2 cellular contexts compared by ENCODE assay signal in the genomic region with DNA sequence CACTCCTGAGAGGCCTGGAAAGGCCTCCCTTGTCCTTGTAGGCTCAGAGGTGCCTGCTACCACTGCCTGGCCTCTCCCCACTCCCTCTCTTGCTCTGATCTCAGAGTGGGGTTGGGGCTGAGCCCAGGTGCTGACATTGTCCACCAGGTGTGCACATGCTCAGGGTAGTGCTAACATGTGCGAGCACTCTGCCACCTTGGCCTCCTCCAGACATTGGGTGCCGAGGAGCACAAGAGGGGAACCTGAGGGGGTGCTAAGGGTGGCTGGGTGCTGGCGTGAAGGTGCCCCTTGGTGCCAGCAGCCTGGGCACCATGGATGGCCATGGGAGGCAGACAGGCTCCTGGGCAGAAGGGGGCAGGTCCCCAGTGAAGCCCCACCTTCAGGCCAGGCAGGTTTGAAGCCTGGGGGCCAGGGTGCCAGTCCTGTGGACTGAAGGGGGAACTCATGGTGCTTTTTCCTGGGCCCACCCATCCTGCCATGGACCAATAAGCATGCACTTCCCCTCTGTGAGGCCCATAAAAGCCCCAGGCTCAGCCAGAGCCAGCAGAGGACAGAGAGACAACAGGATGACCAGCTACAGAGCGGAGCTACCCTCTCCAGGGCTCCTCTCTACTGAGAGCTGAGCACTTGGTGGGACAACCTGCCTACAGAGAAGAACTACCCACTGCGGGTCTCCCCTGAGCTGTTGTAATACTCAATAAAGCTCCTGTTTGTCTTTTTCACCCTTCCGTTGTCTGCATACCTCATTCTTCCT.
A peak's percentile ranks its signal among the peaks of the same experiment; 100 is the strongest.
TF ChIP-seq lines count a peak whose summit lies in the region.

No MANE protein-coding gene starts in this region.

TF ChIP-seq in IMR-90, 13 proteins besides CTCF, POLR2A, EP300 and RAD21:
- TF ChIP-seq BHLHE40 (IDR thresholded peaks at IDR 0.05; ENCODE audit: low read depth, low read length) (no peak), NFE2L2 (IDR thresholded peaks at IDR 0.05; ENCODE audit: low read depth, low read length) (no peak), CEBPB (IDR thresholded peaks at IDR 0.05; ENCODE audit: low read depth, low read length) (no peak), MAFK (IDR thresholded peaks at IDR 0.05; ENCODE audit: low read depth, low read length) (no peak), RCOR1 (IDR thresholded peaks at IDR 0.05; ENCODE audit: insufficient replicate concordance, low read length) (no peak), RFX5 (IDR thresholded peaks at IDR 0.05; ENCODE audit: low read depth, low read length) (no peak), MXI1 (IDR thresholded peaks at IDR 0.05; ENCODE audit: borderline replicate concordance, low read depth, low read length) (no peak), SMC3 (IDR thresholded peaks at IDR 0.05; ENCODE audit: low read depth, low read length) (no peak), MAZ (IDR thresholded peaks at IDR 0.05; ENCODE audit: borderline replicate concordance, low read depth, low read length) (no peak)
- TF ChIP-seq, protein P1, sequence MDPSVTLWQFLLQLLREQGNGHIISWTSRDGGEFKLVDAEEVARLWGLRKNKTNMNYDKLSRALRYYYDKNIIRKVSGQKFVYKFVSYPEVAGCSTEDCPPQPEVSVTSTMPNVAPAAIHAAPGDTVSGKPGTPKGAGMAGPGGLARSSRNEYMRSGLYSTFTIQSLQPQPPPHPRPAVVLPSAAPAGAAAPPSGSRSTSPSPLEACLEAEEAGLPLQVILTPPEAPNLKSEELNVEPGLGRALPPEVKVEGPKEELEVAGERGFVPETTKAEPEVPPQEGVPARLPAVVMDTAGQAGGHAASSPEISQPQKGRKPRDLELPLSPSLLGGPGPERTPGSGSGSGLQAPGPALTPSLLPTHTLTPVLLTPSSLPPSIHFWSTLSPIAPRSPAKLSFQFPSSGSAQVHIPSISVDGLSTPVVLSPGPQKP (IDR thresholded peaks at IDR 0.05; ENCODE audit: borderline replicate concordance, low read depth, low read length) = no peak
- TF ChIP-seq, protein P2, sequence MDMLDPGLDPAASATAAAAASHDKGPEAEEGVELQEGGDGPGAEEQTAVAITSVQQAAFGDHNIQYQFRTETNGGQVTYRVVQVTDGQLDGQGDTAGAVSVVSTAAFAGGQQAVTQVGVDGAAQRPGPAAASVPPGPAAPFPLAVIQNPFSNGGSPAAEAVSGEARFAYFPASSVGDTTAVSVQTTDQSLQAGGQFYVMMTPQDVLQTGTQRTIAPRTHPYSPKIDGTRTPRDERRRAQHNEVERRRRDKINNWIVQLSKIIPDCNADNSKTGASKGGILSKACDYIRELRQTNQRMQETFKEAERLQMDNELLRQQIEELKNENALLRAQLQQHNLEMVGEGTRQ (IDR thresholded peaks at IDR 0.05; ENCODE audit: low read depth, low read length) = no peak

TF ChIP-seq in K562, 482 proteins besides CTCF, POLR2A, EP300 and RAD21:
- TF ChIP-seq ZNF212 (CRISPR knock-in tag; IDR thresholded peaks at IDR 0.05) = no peak
- TF ChIP-seq, protein P3, sequence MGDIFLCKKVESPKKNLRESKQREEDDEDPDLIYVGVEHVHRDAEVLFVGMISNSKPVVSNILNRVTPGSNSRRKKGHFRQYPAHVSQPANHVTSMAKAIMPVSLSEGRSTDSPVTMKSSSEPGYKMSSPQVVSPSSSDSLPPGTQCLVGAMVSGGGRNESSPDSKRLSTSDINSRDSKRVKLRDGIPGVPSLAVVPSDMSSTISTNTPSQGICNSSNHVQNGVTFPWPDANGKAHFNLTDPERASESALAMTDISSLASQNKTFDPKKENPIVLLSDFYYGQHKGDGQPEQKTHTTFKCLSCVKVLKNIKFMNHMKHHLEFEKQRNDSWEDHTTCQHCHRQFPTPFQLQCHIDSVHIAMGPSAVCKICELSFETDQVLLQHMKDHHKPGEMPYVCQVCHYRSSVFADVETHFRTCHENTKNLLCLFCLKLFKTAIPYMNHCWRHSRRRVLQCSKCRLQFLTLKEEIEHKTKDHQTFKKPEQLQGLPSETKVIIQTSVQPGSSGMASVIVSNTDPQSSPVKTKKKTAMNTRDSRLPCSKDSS (IDR thresholded peaks at IDR 0.05; ENCODE audit: low read depth, partially characterized antibody) = peak; percentile 96
- TF ChIP-seq, protein P4, sequence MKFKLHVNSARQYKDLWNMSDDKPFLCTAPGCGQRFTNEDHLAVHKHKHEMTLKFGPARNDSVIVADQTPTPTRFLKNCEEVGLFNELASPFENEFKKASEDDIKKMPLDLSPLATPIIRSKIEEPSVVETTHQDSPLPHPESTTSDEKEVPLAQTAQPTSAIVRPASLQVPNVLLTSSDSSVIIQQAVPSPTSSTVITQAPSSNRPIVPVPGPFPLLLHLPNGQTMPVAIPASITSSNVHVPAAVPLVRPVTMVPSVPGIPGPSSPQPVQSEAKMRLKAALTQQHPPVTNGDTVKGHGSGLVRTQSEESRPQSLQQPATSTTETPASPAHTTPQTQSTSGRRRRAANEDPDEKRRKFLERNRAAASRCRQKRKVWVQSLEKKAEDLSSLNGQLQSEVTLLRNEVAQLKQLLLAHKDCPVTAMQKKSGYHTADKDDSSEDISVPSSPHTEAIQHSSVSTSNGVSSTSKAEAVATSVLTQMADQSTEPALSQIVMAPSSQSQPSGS (CRISPR knock-in tag; IDR thresholded peaks at IDR 0.05) = no peak
- TF ChIP-seq CREB1 (IDR thresholded peaks at IDR 0.05) = no peak
- TF ChIP-seq CREB1 (CRISPR knock-in tag; IDR thresholded peaks at IDR 0.05) = no peak
- TF ChIP-seq ZNF232 (CRISPR knock-in tag; IDR thresholded peaks at IDR 0.05) = no peak
- no peak for TF ChIP-seq YBX1 (IDR thresholded peaks at IDR 0.05)
- peak; percentile 25; the same call in 1 of the 2 replicates for TF ChIP-seq ATF7 (IDR thresholded peaks at IDR 0.05)
- no peak for TF ChIP-seq SMAD2 (IDR thresholded peaks at IDR 0.05; ENCODE audit: low read depth, low read length)
- TF ChIP-seq SPI1 (IDR thresholded peaks at IDR 0.05; ENCODE audit: borderline replicate concordance, low read depth, low read length) = peak; percentile 73; the same call in 1 of the 2 replicates
- no peak for TF ChIP-seq HMGN3 (IDR thresholded peaks at IDR 0.05; ENCODE audit: borderline replicate concordance, extremely low read depth, insufficient read length, low read depth, low read length)
- TF ChIP-seq ZEB2 (IDR thresholded peaks at IDR 0.05) = 0 out of 2 replicates have a peak, but pooled peaks have one; percentile 22
- TF ChIP-seq MXI1 (IDR thresholded peaks at IDR 0.05; ENCODE audit: low read depth, low read length) = no peak
- TF ChIP-seq TRIM24 (IDR thresholded peaks at IDR 0.05) = peak; percentile 47 to 81; a peak in 3 of 4 replicates
- peak; percentile 86; the same call in 1 of the 2 replicates for TF ChIP-seq CBX5 (IDR thresholded peaks at IDR 0.05; ENCODE audit: borderline replicate concordance, low read depth)
- peak in 1 of 2 experiments; percentile 97; a peak in 2 of 3 replicates for TF ChIP-seq CBX3 (IDR thresholded peaks at IDR 0.05; ENCODE audit: borderline replicate concordance in 1 of 2, low read length in 2 of 2)
- 0 out of 2 replicates have a peak, but pooled peaks have one; percentile 61 for TF ChIP-seq XRCC3 (IDR thresholded peaks at IDR 0.05)
- TF ChIP-seq TRIM28 (IDR thresholded peaks at IDR 0.05) = peak; percentile 98
- TF ChIP-seq CBX1 (IDR thresholded peaks at IDR 0.05; ENCODE audit: low read depth) = peak; percentile 81; the same call in 1 of the 2 replicates
